ENCODE assay signal across 20 cellular contexts in genomic region chr4:23697722-23698121, GRCh38.
DNase-seq lines count a peak whose midpoint lies in the region; ATAC-seq, FAIRE-seq and TF ChIP-seq lines count a peak whose summit lies in the region.
"Had no signal": no experiment of that assay in that cellular context is flagged by ENCODE, and none has a peak within 500 bp of the region (broad histone marks: within the 10 kb centered on the region; RNA-seq: fewer than 3 reads in every experiment).

No MANE protein-coding gene starts in this region.

- H3K79me2 ChIP-seq in neural progenitor cell (ENCODE audit: low read depth): no peaks in the 10 kb centered on the region

- H3K4me3 ChIP-seq in heart left ventricle (no peak overlapping the region), left ventricle myocardium inferior (no peak overlapping the region), neural progenitor cell (no peak overlapping the region)
- H3K4me3 ChIP-seq: GM23338 had no signal

- H3K27ac ChIP-seq in heart left ventricle (no peak overlapping the region), left ventricle myocardium inferior (replicated peaks) (no peak overlapping the region), neural progenitor cell (no peak overlapping the region)
- H3K27ac ChIP-seq: C4-2B, HL-60 had no signal

- intact Hi-C loops in heart left ventricle (cut with DNase I): no loop called here
- intact Hi-C loops in left ventricle myocardium inferior (cut with micrococcal nuclease): no loop called here

- H3K4me3 Mint-ChIP-seq in neural progenitor cell: no peak overlapping the region
- H3K4me3 Mint-ChIP-seq: CD4-positive, alpha-beta T cell; GM23338; HFFc6 had no signal

- H3K36me3 ChIP-seq in heart left ventricle (no peaks in the 10 kb centered on the region), left ventricle myocardium inferior (no peaks in the 10 kb centered on the region), neural progenitor cell (no peaks in the 10 kb centered on the region)

- peaks cover 2% of the 10 kb centered on the region for H3K9me3 Mint-ChIP-seq in neural progenitor cell
- H3K9me3 Mint-ChIP-seq: GM23338 had no signal

- H3K4me1 Mint-ChIP-seq in neural progenitor cell: peaks cover 16% of the 10 kb centered on the region
- H3K4me1 Mint-ChIP-seq: GM23338 had no signal

- ATAC-seq in heart left ventricle (peak in 3 of 4 donors; percentile 36 to 47 (median 47)), GM21737 (IDR thresholded peaks at IDR 0.05; ENCODE audit: unreplicated experiment) (no peak)
- ATAC-seq: GM23338, HCT116 had no signal

- 25 to 37% (median 33%) methylated on average over 3 of the region's 3 CpGs for WGBS in heart left ventricle, 4 donors

- FAIRE-seq in H54 (lab: Jason Lieb, UNC): no peak
- FAIRE-seq: A204.1, G401.6, GM12892, GM18507 had no signal

- H3K36me3 Mint-ChIP-seq in neural progenitor cell: no peaks in the 10 kb centered on the region

- TF ChIP-seq CTCF in heart left ventricle (IDR thresholded peaks at IDR 0.05): no peak
- no peak for TF ChIP-seq CTCF in left ventricle myocardium inferior (IDR thresholded peaks at IDR 0.05; ENCODE audit: borderline replicate concordance)
- no peak for TF ChIP-seq CTCF in neural progenitor cell (IDR thresholded peaks at IDR 0.05)

- peaks cover 19% of the 10 kb centered on the region for H3F3A ChIP-seq in neural progenitor cell (ENCODE audit: low read depth)

- no peaks in the 10 kb centered on the region for H3K4me1 ChIP-seq in heart left ventricle
- peaks cover 9% of the 10 kb centered on the region for H3K4me1 ChIP-seq in left ventricle myocardium inferior
- peaks cover 19% of the 10 kb centered on the region for H3K4me1 ChIP-seq in neural progenitor cell
- H3K4me1 ChIP-seq: Caco-2 had no signal

- H3K4me2 ChIP-seq in neural progenitor cell: peak overlapping the region; percentile 50
- H3K4me2 ChIP-seq: GM23338 had no signal

- H3K27me3 Mint-ChIP-seq in neural progenitor cell (ENCODE audit: insufficient read depth, low read depth): peaks cover 3% of the 10 kb centered on the region
- H3K27me3 Mint-ChIP-seq: CD4-positive, alpha-beta T cell had no signal

- H2AFZ ChIP-seq in neural progenitor cell (replicated peaks): no peak overlapping the region
- H2AFZ ChIP-seq: GM23338 had no signal

- no peak overlapping the region for H3K9ac ChIP-seq in neural progenitor cell

- H3K27ac Mint-ChIP-seq in neural progenitor cell: no peak overlapping the region
- H3K27ac Mint-ChIP-seq: CD4-positive, alpha-beta T cell; GM23338; HFFc6 had no signal

- H3K27me3 ChIP-seq in heart left ventricle (no peaks in the 10 kb centered on the region), left ventricle myocardium inferior (ENCODE audit: low read depth) (no peaks in the 10 kb centered on the region), neural progenitor cell (peaks cover 13% of the 10 kb centered on the region)

- TF ChIP-seq POLR2A in heart left ventricle (IDR thresholded peaks at IDR 0.05) (no peak), H54 (IDR thresholded peaks at IDR 0.05; ENCODE audit: low read depth, low read length) (no peak)

- peaks cover 4% of the 10 kb centered on the region for H4K20me1 ChIP-seq in neural progenitor cell (ENCODE audit: low read depth)

- no peak for DNase-seq in heart left ventricle
- no peak for DNase-seq in left ventricle myocardium inferior
- DNase-seq in neural progenitor cell (ENCODE audit: low spot score): no peak
- DNase-seq in occipital lobe (lab: John Stamatoyannopoulos, UW): peak; percentile 2
- DNase-seq in superior temporal gyrus (ENCODE audit: extremely low spot score): peak; percentile 39
- no peak for DNase-seq in H54 (ENCODE audit: insufficient read length, low spot score)
- DNase-seq: ACHN; Caco-2; CD4-positive, alpha-beta T cell; H7; HFFc6 had no signal

- H3K9me3 ChIP-seq in heart left ventricle (no peaks in the 10 kb centered on the region), left ventricle myocardium inferior (replicated peaks) (no peaks in the 10 kb centered on the region), neural progenitor cell (ENCODE audit: low read depth) (no peaks in the 10 kb centered on the region)
- H3K9me3 ChIP-seq: Caco-2 had no signal

Comparison
In these comparisons a context has a peak if more than half of its experiments do, and no peak if none do; other contexts are left out.
1. DNase-seq: peak in occipital lobe (single experiment) and superior temporal gyrus (single experiment); none in heart left ventricle (0 of 5), left ventricle myocardium inferior (single experiment), neural progenitor cell (single experiment) and H54 (single experiment).